Comparison of ENCODE assay signal across 18 cellular contexts in the genomic region with DNA sequence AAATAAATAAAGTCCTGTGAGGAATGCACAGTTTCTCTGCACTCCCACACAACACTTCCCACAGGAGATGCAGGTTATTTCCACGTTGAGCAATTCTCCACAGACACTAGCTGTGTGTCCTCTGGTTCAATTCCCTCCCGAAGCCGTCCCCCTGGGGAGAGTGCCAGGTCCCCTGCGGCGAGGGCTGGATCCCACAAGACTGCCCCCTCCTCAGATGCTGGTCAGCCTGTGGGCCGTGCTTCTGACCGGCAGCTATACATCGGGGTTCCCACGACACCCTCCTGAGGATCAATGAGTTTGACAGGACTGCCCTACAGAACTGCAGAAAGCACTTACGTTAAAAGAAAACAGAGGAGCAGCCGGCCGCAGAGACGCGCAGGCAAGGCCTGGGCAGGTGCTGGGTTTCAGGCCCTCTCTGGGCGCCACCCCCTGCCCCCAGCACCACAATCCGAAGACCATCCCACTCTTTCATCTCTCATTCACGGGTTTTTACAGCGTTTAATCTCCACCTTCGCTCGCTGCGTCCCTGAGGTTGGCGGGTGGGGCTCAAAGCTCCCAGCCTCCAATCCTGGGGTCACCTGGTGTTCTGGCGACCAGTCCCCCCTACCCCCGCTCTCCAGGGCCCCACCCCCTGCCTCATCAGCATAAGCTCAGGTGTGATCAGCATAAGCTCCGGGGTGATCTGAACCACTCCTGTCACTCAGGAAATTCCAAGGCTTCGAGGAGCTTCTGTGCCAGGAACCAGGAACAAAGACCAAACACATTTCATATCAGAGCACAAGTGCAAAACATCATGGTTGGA. TPM values are rescaled to one million over a fixed set of nuclear protein-coding genes. Genes with fewer than 3 reads are reported as not detected.
DNase-seq lines count a peak whose midpoint lies in the region; ATAC-seq and TF ChIP-seq lines count a peak whose summit lies in the region.
"Had no signal": no experiment of that assay in that cellular context is flagged by ENCODE, and none has a peak within 500 bp of the region (broad histone marks: within the 10 kb centered on the region; RNA-seq: fewer than 3 reads in every experiment).

No MANE protein-coding gene starts in this region.

- H3K9me3 Mint-ChIP-seq in activated CD8-positive, alpha-beta T cell treated with anti-CD3 and anti-CD28 coated beads, Interleukin-2, amount 10 ng/mL, durations not matched to agents 7 days and 5 days (ENCODE audit: insufficient read depth): no peaks in the 10 kb centered on the region
- H3K9me3 Mint-ChIP-seq in stimulated activated naive B cell treated with anti-CD40 and anti-IgM and Interleukin-4, amounts not matched to agents 10 μg/mL and 1 μg/mL and 100 μg/mL, for 72 hours: no peaks in the 10 kb centered on the region

- H3K9me3 ChIP-seq in cardiac muscle cell (ENCODE audit: low read depth): no peaks in the 10 kb centered on the region
- H3K9me3 ChIP-seq in tibial nerve: no peaks in the 10 kb centered on the region
- H3K9me3 ChIP-seq: Caco-2, heart right ventricle, prostate gland had no signal

- no peaks in the 10 kb centered on the region for H3K27me3 Mint-ChIP-seq in activated CD8-positive, alpha-beta T cell treated with anti-CD3 and anti-CD28 coated beads, Interleukin-2, amount 10 ng/mL, durations not matched to agents 7 days and 5 days (ENCODE audit: low read depth)
- H3K27me3 Mint-ChIP-seq in stimulated activated naive B cell treated with anti-CD40 and anti-IgM and Interleukin-4, amounts not matched to agents 10 μg/mL and 1 μg/mL and 100 μg/mL, for 72 hours: no peaks in the 10 kb centered on the region

- WGBS in tibial nerve, 2 donors: 62 to 67% methylated on average over 26 of the region's 26 CpGs

- no peak for TF ChIP-seq CTCF in cardiac muscle cell (IDR thresholded peaks at IDR 0.05; ENCODE audit: low read depth, low read length)
- no peak for TF ChIP-seq CTCF in tibial nerve (IDR thresholded peaks at IDR 0.05)

- H3K4me1 ChIP-seq in cardiac muscle cell (ENCODE audit: low read depth): peaks cover 2% of the 10 kb centered on the region
- peaks cover 0 to 57% (median 5%) of the 10 kb centered on the region in 4 donors for H3K4me1 ChIP-seq in tibial nerve
- H3K4me1 ChIP-seq: Caco-2, prostate gland had no signal

- DNase-seq in cardiac muscle cell (ENCODE audit: low read depth in 1 of 2, low spot score in 1 of 2) (no peak), left cardiac atrium (no peak), left lobe of liver (ENCODE audit: low spot score) (peak; percentile 42), T-helper 9 cell (no peak), tibial nerve (ENCODE audit: low spot score in 2 of 2) (no peak)
- peak; percentile 17 for DNase-seq in activated CD8-positive, alpha-beta T cell treated with anti-CD3 and anti-CD28 coated beads, Interleukin-2, amount 10 ng/mL, durations not matched to agents 7 days and 5 days
- no peak for DNase-seq in stimulated activated naive B cell treated with anti-CD40 and anti-IgM and Interleukin-4, amounts not matched to agents 10 μg/mL and 1 μg/mL and 100 μg/mL, for 72 hours
- DNase-seq: activated CD4-positive, CD25-positive, alpha-beta regulatory T cell treated with anti-CD3 and anti-CD28 coated beads, Interleukin-2, amount 50 U/mL, for 72 hours; Caco-2; EL; heart right ventricle; NCI-H446 treated with DMSO at 0.1 percent for 48 hours; Right ventricle myocardium superior; stimulated activated CD4-positive, alpha-beta T cell treated with anti-CD3 and anti-CD28 coated beads, Interleukin-12 subunit alpha, Interleukin-12 subunit beta, amount 100 ng/mL, for 4 hours; T-helper 2 cell had no signal

- no peak for TF ChIP-seq POLR2A in tibial nerve (IDR thresholded peaks at IDR 0.05)

- H3K4me3 ChIP-seq in cardiac muscle cell: no peak overlapping the region
- H3K4me3 ChIP-seq in tibial nerve: no peak overlapping the region
- H3K4me3 ChIP-seq: heart right ventricle, prostate gland had no signal

- peak overlapping the region; percentile 20 for H3K27ac Mint-ChIP-seq in activated CD8-positive, alpha-beta T cell treated with anti-CD3 and anti-CD28 coated beads, Interleukin-2, amount 10 ng/mL, durations not matched to agents 7 days and 5 days
- peak overlapping the region; percentile 88 for H3K27ac Mint-ChIP-seq in stimulated activated naive B cell treated with anti-CD40 and anti-IgM and Interleukin-4, amounts not matched to agents 10 μg/mL and 1 μg/mL and 100 μg/mL, for 72 hours

- POLR2A ChIA-PET in activated CD8-positive, alpha-beta T cell treated with anti-CD3 and anti-CD28 coated beads, Interleukin-2, amount 10 ng/mL, durations not matched to agents 7 days and 5 days (lab: Charles Lee): interaction anchor here (0.6 kb wide), 1 partner anchor 31 kb away, joined by 4 read pairs; no protein-coding TSS in a partner anchor

- no peak for ATAC-seq in left cardiac atrium
- no peak for ATAC-seq in activated CD8-positive, alpha-beta T cell treated with anti-CD3 and anti-CD28 coated beads, Interleukin-2, amount 10 ng/mL, durations not matched to agents 7 days and 5 days
- no peak for ATAC-seq in left lobe of liver
- no peak for ATAC-seq in stimulated activated naive B cell treated with anti-CD40 and anti-IgM and Interleukin-4, amounts not matched to agents 10 μg/mL and 1 μg/mL and 100 μg/mL, for 72 hours (replicated peaks)
- no peak for ATAC-seq in GM18519 (IDR thresholded peaks at IDR 0.05; ENCODE audit: low FRiP score, unreplicated experiment)

- H3K36me3 ChIP-seq in cardiac muscle cell (no peaks in the 10 kb centered on the region), tibial nerve (peaks cover 0 to 9% (median 0%) of the 10 kb centered on the region in 3 donors)
- H3K36me3 ChIP-seq: prostate gland had no signal

- H3K4me1 Mint-ChIP-seq in activated CD8-positive, alpha-beta T cell treated with anti-CD3 and anti-CD28 coated beads, Interleukin-2, amount 10 ng/mL, durations not matched to agents 7 days and 5 days (ENCODE audit: low read depth): peaks cover 14% of the 10 kb centered on the region
- peaks cover 25 to 48% of the 10 kb centered on the region in 2 donors for H3K4me1 Mint-ChIP-seq in stimulated activated naive B cell treated with anti-CD40 and anti-IgM and Interleukin-4, amounts not matched to agents 10 μg/mL and 1 μg/mL and 100 μg/mL, for 72 hours

- H3K27ac ChIP-seq in cardiac muscle cell (peak overlapping the region; percentile 25), tibial nerve (peak overlapping the region in 1 of 4 donors; percentile 28)
- H3K27ac ChIP-seq: heart right ventricle, prostate gland had no signal

- intact Hi-C loops in left cardiac atrium (cut with DNase I): no loop called here

- CTCF ChIA-PET in activated CD8-positive, alpha-beta T cell treated with anti-CD3 and anti-CD28 coated beads, Interleukin-2, amount 10 ng/mL, durations not matched to agents 7 days and 5 days (lab: Charles Lee): no interaction called here

- H3K36me3 Mint-ChIP-seq in activated CD8-positive, alpha-beta T cell treated with anti-CD3 and anti-CD28 coated beads, Interleukin-2, amount 10 ng/mL, durations not matched to agents 7 days and 5 days (ENCODE audit: low read depth): peaks cover 11% of the 10 kb centered on the region
- peaks cover 13 to 18% of the 10 kb centered on the region in 2 donors for H3K36me3 Mint-ChIP-seq in stimulated activated naive B cell treated with anti-CD40 and anti-IgM and Interleukin-4, amounts not matched to agents 10 μg/mL and 1 μg/mL and 100 μg/mL, for 72 hours

- H3K27me3 ChIP-seq in cardiac muscle cell (no peaks in the 10 kb centered on the region), tibial nerve (peaks cover 0 to 3% of the 10 kb centered on the region in 2 donors)
- H3K27me3 ChIP-seq: heart right ventricle had no signal

- no peak overlapping the region for H3K4me3 Mint-ChIP-seq in activated CD8-positive, alpha-beta T cell treated with anti-CD3 and anti-CD28 coated beads, Interleukin-2, amount 10 ng/mL, durations not matched to agents 7 days and 5 days
- H3K4me3 Mint-ChIP-seq in stimulated activated naive B cell treated with anti-CD40 and anti-IgM and Interleukin-4, amounts not matched to agents 10 μg/mL and 1 μg/mL and 100 μg/mL, for 72 hours: no peak overlapping the region

- no peak for TF ChIP-seq EP300 in tibial nerve (IDR thresholded peaks at IDR 0.05)

RNA-seq across cellular contexts. Expression of a gene that starts 9.3 kb away (rescaled TPM):
- total RNA-seq in cardiac muscle cell: 57.9 and 74.6 TPM in 2 replicates
- 30.7 and 44.3 TPM in 2 replicates for polyA plus RNA-seq in cardiac muscle cell
- total RNA-seq in left cardiac atrium: 10 to 100 TPM; 15.3 to 24.6 TPM
- 10 to 100 TPM; 39.6 to 40.7 TPM for total RNA-seq in activated CD8-positive, alpha-beta T cell treated with anti-CD3 and anti-CD28 coated beads, Interleukin-2, amount 10 ng/mL, durations not matched to agents 7 days and 5 days
- total RNA-seq in left lobe of liver: 18.6 TPM
- total RNA-seq in tibial nerve: 10 to 100 TPM; 38.2 to 67.8 (median 46.1) TPM

RNA-seq across cellular contexts. Expression of a gene that starts 24.5 kb away (rescaled TPM):
- total RNA-seq in cardiac muscle cell (16.8 and 22.2 TPM in 2 replicates), left cardiac atrium (10 to 100 TPM; 17.0 to 18.8 TPM), left lobe of liver (8.7 TPM), tibial nerve (10 to 100 TPM; 12.6 to 31.8 (median 24.7) TPM)
- 16.6 and 17.9 TPM in 2 replicates for polyA plus RNA-seq in cardiac muscle cell
- 10 to 100 TPM; 35.4 to 39.5 TPM for total RNA-seq in activated CD8-positive, alpha-beta T cell treated with anti-CD3 and anti-CD28 coated beads, Interleukin-2, amount 10 ng/mL, durations not matched to agents 7 days and 5 days

RNA-seq across cellular contexts. Expression of a gene that starts 40.9 kb away (rescaled TPM):
- total RNA-seq in cardiac muscle cell (6.1 and 13.2 TPM in 2 replicates), left cardiac atrium (10 to 100 TPM; 19.1 to 21.1 TPM), left lobe of liver (13.6 TPM), tibial nerve (10 to 100 TPM; 36.1 to 71.1 (median 54.6) TPM)
- polyA plus RNA-seq in cardiac muscle cell: 12.4 and 16.6 TPM in 2 replicates
- total RNA-seq in activated CD8-positive, alpha-beta T cell treated with anti-CD3 and anti-CD28 coated beads, Interleukin-2, amount 10 ng/mL, durations not matched to agents 7 days and 5 days: 10 to 100 TPM; 83.6 to 85.8 TPM

RNA-seq across cellular contexts. Expression of a gene that starts 51.3 kb away (rescaled TPM):
- 23.6 and 30.0 TPM in 2 replicates for total RNA-seq in cardiac muscle cell
- polyA plus RNA-seq in cardiac muscle cell: 11.3 and 14.1 TPM in 2 replicates
- 10 to 100 TPM in 1 of 2 donors, 1 to 10 TPM in 1; 9.5 to 11.0 TPM for total RNA-seq in left cardiac atrium
- 1 to 10 TPM; 1.7 to 2.0 TPM for total RNA-seq in activated CD8-positive, alpha-beta T cell treated with anti-CD3 and anti-CD28 coated beads, Interleukin-2, amount 10 ng/mL, durations not matched to agents 7 days and 5 days
- 1.6 TPM for total RNA-seq in left lobe of liver
- 1 to 10 TPM; 1.2 to 6.6 (median 3.8) TPM for total RNA-seq in tibial nerve
- total RNA-seq: HT1080 had no signal

Comparison
In these comparisons a context has a peak if more than half of its experiments do, and no peak if none do; other contexts are left out.
1. DNase-seq: peak in activated CD8-positive, alpha-beta T cell treated with anti-CD3 and anti-CD28 coated beads, Interleukin-2, amount 10 ng/mL, durations not matched to agents 7 days and 5 days (single experiment) and left lobe of liver (single experiment); none in cardiac muscle cell (0 of 2), left cardiac atrium (single experiment), stimulated activated naive B cell treated with anti-CD40 and anti-IgM and Interleukin-4, amounts not matched to agents 10 μg/mL and 1 μg/mL and 100 μg/mL, for 72 hours (single experiment), T-helper 9 cell (single experiment) and tibial nerve (0 of 2).